Comparison of ENCODE assay signal across 20 cellular contexts in the genomic region with DNA sequence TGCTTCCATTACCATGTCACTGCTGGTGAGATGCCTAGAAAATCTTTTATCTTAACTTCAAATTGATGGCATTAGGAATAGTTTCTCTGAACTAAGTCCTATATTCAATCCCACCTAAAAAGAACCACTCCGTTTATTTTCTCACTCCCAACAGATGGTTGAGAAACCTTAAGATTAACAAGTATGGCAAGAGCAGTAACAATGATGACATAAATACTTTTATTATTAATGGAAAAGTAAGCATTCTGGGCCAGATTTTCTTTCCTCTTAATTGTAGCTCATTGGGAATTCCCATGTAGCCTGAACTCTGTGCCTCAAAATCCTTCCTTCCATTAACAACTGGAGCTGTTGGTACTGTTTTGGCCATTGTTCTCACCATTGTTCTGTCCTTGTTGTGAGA. TPM values are rescaled to one million over a fixed set of nuclear protein-coding genes. Genes with fewer than 3 reads are reported as not detected.
DNase-seq lines count a peak whose midpoint lies in the region; ATAC-seq, FAIRE-seq and TF ChIP-seq lines count a peak whose summit lies in the region.
"Had no signal": no experiment of that assay in that cellular context is flagged by ENCODE, and none has a peak within 500 bp of the region (broad histone marks: within the 10 kb centered on the region; RNA-seq: fewer than 3 reads in every experiment).

No MANE protein-coding gene starts in this region.

- H3K4me3 ChIP-seq in astrocyte (ENCODE audit: insufficient read depth, low read depth, low read length), result no peak overlapping the region
- H3K4me3 ChIP-seq in gastroesophageal sphincter, result no peak overlapping the region
- H3K4me3 ChIP-seq in osteoblast (ENCODE audit: insufficient read depth, low read length), result no peak overlapping the region
- no peak overlapping the region for H3K4me3 ChIP-seq in tibial artery
- no peak overlapping the region for H3K4me3 ChIP-seq in BE2C (ENCODE audit: low read depth, low read length)
- H3K4me3 ChIP-seq: cardiac muscle cell, SK-N-MC, skin epidermis had no signal

- H4K20me1 ChIP-seq in astrocyte (ENCODE audit: insufficient read depth, low read length), result no peaks in the 10 kb centered on the region
- H4K20me1 ChIP-seq in osteoblast (ENCODE audit: insufficient read depth, low read length), result no peaks in the 10 kb centered on the region

- H3K9ac ChIP-seq in astrocyte (ENCODE audit: low read length), result no peak overlapping the region

- H3K9me3 ChIP-seq in astrocyte (ENCODE audit: insufficient read depth, low read depth, low read length), result no peaks in the 10 kb centered on the region
- H3K9me3 ChIP-seq in gastroesophageal sphincter, result no peaks in the 10 kb centered on the region
- H3K9me3 ChIP-seq in osteoblast (ENCODE audit: low read depth, low read length), result peaks cover 3% of the 10 kb centered on the region
- no peaks in the 10 kb centered on the region for H3K9me3 ChIP-seq in tibial artery
- no peaks in the 10 kb centered on the region for H3K9me3 ChIP-seq in BE2C

- H3K36me3 Mint-ChIP-seq in astrocyte (ENCODE audit: low read depth, unreplicated experiment), result no peaks in the 10 kb centered on the region
- H3K36me3 Mint-ChIP-seq: activated naive CD8-positive, alpha-beta T cell treated with anti-CD3 and anti-CD28 coated beads, Interleukin-2, amount 10 ng/mL, durations not matched to agents 7 days and 5 days; CD8-positive, alpha-beta memory T cell had no signal

- H2AFZ ChIP-seq in astrocyte (ENCODE audit: low read depth, low read length) (no peak overlapping the region), osteoblast (ENCODE audit: low read length) (peak overlapping the region; percentile 21)

- H3K4me2 ChIP-seq in astrocyte (ENCODE audit: low read length) (peak overlapping the region; percentile 17), osteoblast (ENCODE audit: insufficient read depth, low read length) (peak overlapping the region; percentile 25)

- H3K27ac ChIP-seq in astrocyte (ENCODE audit: low read depth, low read length), result peak overlapping the region; percentile 16
- peak overlapping the region; percentile 51 to 67 (median 62) for H3K27ac ChIP-seq in gastroesophageal sphincter
- H3K27ac ChIP-seq in osteoblast (ENCODE audit: low read depth, low read length), result peak overlapping the region; percentile 86
- peak overlapping the region; percentile 64 to 81 for H3K27ac ChIP-seq in tibial artery
- H3K27ac ChIP-seq: cardiac muscle cell, SK-N-MC had no signal

- no peak for TF ChIP-seq POLR2A in gastroesophageal sphincter (IDR thresholded peaks at IDR 0.05)

- H3K79me2 ChIP-seq in astrocyte (ENCODE audit: insufficient read depth, low read length) (no peaks in the 10 kb centered on the region), osteoblast (ENCODE audit: insufficient read depth, low read length) (no peaks in the 10 kb centered on the region)

- H3K4me1 ChIP-seq in astrocyte (ENCODE audit: insufficient read depth, low read length) (peaks cover 30% of the 10 kb centered on the region), gastroesophageal sphincter (peaks cover 0 to 26% (median 6%) of the 10 kb centered on the region in 3 donors), osteoblast (ENCODE audit: insufficient read depth, low read length) (peaks cover 37% of the 10 kb centered on the region), tibial artery (peaks cover 4 to 40% (median 18%) of the 10 kb centered on the region in 4 donors), BE2C (no peaks in the 10 kb centered on the region)

- no peak for TF ChIP-seq EP300 in gastroesophageal sphincter (IDR thresholded peaks at IDR 0.05)

- intact Hi-C loops in tibial artery (cut with DNase I; ENCODE audit: low total_unique reads), result no loop called here

- H3K27ac Mint-ChIP-seq in astrocyte (ENCODE audit: unreplicated experiment), result peak overlapping the region; percentile 48
- H3K27ac Mint-ChIP-seq: activated naive CD8-positive, alpha-beta T cell treated with anti-CD3 and anti-CD28 coated beads, Interleukin-2, amount 10 ng/mL, durations not matched to agents 7 days and 5 days; CD8-positive, alpha-beta memory T cell; effector memory CD8-positive, alpha-beta T cell had no signal

- H3K4me1 Mint-ChIP-seq in astrocyte (ENCODE audit: low read depth, unreplicated experiment), result peaks cover 36% of the 10 kb centered on the region
- H3K4me1 Mint-ChIP-seq: activated naive CD8-positive, alpha-beta T cell treated with anti-CD3 and anti-CD28 coated beads, Interleukin-2, amount 10 ng/mL, durations not matched to agents 7 days and 5 days; CD8-positive, alpha-beta memory T cell had no signal

- H3K4me3 Mint-ChIP-seq in astrocyte (ENCODE audit: unreplicated experiment), result peak overlapping the region; percentile 36
- H3K4me3 Mint-ChIP-seq: activated naive CD8-positive, alpha-beta T cell treated with anti-CD3 and anti-CD28 coated beads, Interleukin-2, amount 10 ng/mL, durations not matched to agents 7 days and 5 days; CD8-positive, alpha-beta memory T cell; effector memory CD8-positive, alpha-beta T cell had no signal

- H3K9me3 Mint-ChIP-seq in astrocyte (ENCODE audit: unreplicated experiment), result no peaks in the 10 kb centered on the region
- H3K9me3 Mint-ChIP-seq: activated naive CD8-positive, alpha-beta T cell treated with anti-CD3 and anti-CD28 coated beads, Interleukin-2, amount 10 ng/mL, durations not matched to agents 7 days and 5 days had no signal

- ATAC-seq in gastroesophageal sphincter, result no peak
- no peak for ATAC-seq in HG03159 (IDR thresholded peaks at IDR 0.05; ENCODE audit: unreplicated experiment)
- ATAC-seq: effector memory CD8-positive, alpha-beta T cell had no signal

- DNase-seq in astrocyte (ENCODE audit: low read depth) (peak; percentile 44), osteoblast (ENCODE audit: insufficient read length, low spot score, missing footprints) (no peak), tibial artery (no peak), BE2C (no peak), NCI-H2107 (lab: John Stamatoyannopoulos, UW) (no peak), cortex of kidney (lab: John Stamatoyannopoulos, UW) (no peak)
- DNase-seq: activated CD4-positive, alpha-beta T cell treated with anti-CD3 and anti-CD28 coated beads for 1 hour; activated naive CD8-positive, alpha-beta T cell treated with anti-CD3 and anti-CD28 coated beads, Interleukin-2, amount 10 ng/mL, durations not matched to agents 7 days and 5 days; CD8-positive, alpha-beta memory T cell; DND-41; effector memory CD8-positive, alpha-beta T cell; kidney glomerular epithelial cell; NCI-H1092; T1000 had no signal

- FAIRE-seq in astrocyte (lab: Jason Lieb, UNC), result no peak

- H3K36me3 ChIP-seq in astrocyte (ENCODE audit: insufficient read depth, low read length), result no peaks in the 10 kb centered on the region
- H3K36me3 ChIP-seq in gastroesophageal sphincter, result no peaks in the 10 kb centered on the region
- H3K36me3 ChIP-seq in osteoblast (ENCODE audit: insufficient read depth, low read length), result no peaks in the 10 kb centered on the region
- H3K36me3 ChIP-seq in tibial artery, result no peaks in the 10 kb centered on the region
- no peaks in the 10 kb centered on the region for H3K36me3 ChIP-seq in BE2C
- H3K36me3 ChIP-seq: cardiac muscle cell had no signal

- H3K27me3 ChIP-seq in astrocyte (ENCODE audit: insufficient read depth, low read length), result no peaks in the 10 kb centered on the region
- no peaks in the 10 kb centered on the region for H3K27me3 ChIP-seq in gastroesophageal sphincter
- no peaks in the 10 kb centered on the region for H3K27me3 ChIP-seq in osteoblast (ENCODE audit: insufficient read depth, low read length)
- H3K27me3 ChIP-seq in tibial artery, result no peaks in the 10 kb centered on the region
- H3K27me3 ChIP-seq in BE2C, result no peaks in the 10 kb centered on the region
- H3K27me3 ChIP-seq: cardiac muscle cell had no signal

- no peaks in the 10 kb centered on the region for H3K27me3 Mint-ChIP-seq in astrocyte (ENCODE audit: low read depth, unreplicated experiment)
- H3K27me3 Mint-ChIP-seq: activated naive CD8-positive, alpha-beta T cell treated with anti-CD3 and anti-CD28 coated beads, Interleukin-2, amount 10 ng/mL, durations not matched to agents 7 days and 5 days; effector memory CD8-positive, alpha-beta T cell had no signal

- TF ChIP-seq CTCF in astrocyte (IDR thresholded peaks at IDR 0.05; ENCODE audit: insufficient read depth, low read depth, low read length) (no peak), gastroesophageal sphincter (IDR thresholded peaks at IDR 0.05) (no peak), osteoblast (IDR thresholded peaks at IDR 0.05; ENCODE audit: extremely low read depth, low read depth, low read length) (no peak), tibial artery (IDR thresholded peaks at IDR 0.05) (no peak), BE2C (IDR thresholded peaks at IDR 0.05; ENCODE audit: low read depth, low read length) (no peak)

- WGBS in gastroesophageal sphincter (ENCODE audit: low coverage in 1 of 2), 2 donors, result 20 to 50% methylated on average over 1 of the region's 1 CpG

RNA-seq across cellular contexts. Expression of a gene that starts 21.1 kb away (rescaled TPM):
- total RNA-seq in astrocyte (8.7 and 9.3 TPM in 2 replicates), gastroesophageal sphincter (10 to 100 TPM; 26.9 to 79.9 (median 45.5) TPM), osteoblast (6.2 and 6.5 TPM in 2 replicates)
- 16.1 TPM for polyA plus RNA-seq in BE2C (2012; ENCODE audit: insufficient read depth, insufficient read length, low read depth)
- total RNA-seq: activated CD8-positive, alpha-beta memory T cell treated with anti-CD3 and anti-CD28 coated beads for 36 hours; activated naive CD8-positive, alpha-beta T cell treated with anti-CD3 and anti-CD28 coated beads, Interleukin-2, amount 10 ng/mL, durations not matched to agents 7 days and 5 days; CD8-positive, alpha-beta memory T cell had no signal
- polyA plus RNA-seq: CD8-positive, alpha-beta memory T cell had no signal

Comparison
In these comparisons a context has a peak if more than half of its experiments do, and no peak if none do; other contexts are left out.
1. H3K27ac ChIP-seq: peak in every context shown above with its lines; median percentile 86 in osteoblast; 72 in tibial artery; 62 in gastroesophageal sphincter; 16 in astrocyte.